Comparison of ENCODE assay signal across 8 cellular contexts in the genomic region with DNA sequence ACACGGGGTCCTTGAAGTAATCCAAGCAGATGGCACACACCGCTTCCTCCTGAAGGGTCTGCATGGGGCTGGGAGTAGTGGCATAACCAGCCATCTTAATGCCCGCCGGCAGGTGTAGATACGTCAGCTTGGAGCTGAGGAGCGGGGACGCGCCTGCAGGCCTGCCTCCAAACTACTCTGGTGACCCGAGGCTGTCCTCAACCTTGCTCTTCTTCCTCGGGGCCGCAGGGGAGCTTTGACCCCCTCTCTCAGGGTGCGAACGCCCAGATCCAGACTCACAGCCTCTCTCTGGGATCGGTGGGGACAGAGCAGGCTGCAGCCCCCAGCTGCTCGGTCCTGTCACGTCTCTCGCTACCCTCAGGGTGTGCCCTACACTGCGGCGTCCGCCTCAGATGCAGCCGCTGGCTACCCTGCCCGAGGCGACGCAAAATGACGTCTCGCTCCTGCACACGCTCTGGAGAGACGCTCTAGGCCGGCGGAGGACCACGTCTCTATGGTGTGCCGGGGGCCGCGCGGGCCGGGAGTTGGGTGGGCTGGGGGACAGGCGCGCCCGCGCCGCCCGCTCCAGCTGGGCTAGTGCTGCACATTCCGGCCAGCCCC. TPM values are rescaled to one million over a fixed set of nuclear protein-coding genes. Genes with fewer than 3 reads are reported as not detected.
A peak's percentile ranks its signal among the peaks of the same experiment; 100 is the strongest.
DNase-seq lines count a peak whose midpoint lies in the region; ATAC-seq and TF ChIP-seq lines count a peak whose summit lies in the region.

TSS of gene TRIM52 (minus strand) at position 424 of the 600 bp plus-strand sequence. CDS start at position 94, 330 bp downstream.

- ATAC-seq in GM21529 (IDR thresholded peaks at IDR 0.05; ENCODE audit: unreplicated experiment) = peak; percentile 82

- no peak for TF ChIP-seq RAD21 in Ishikawa (IDR thresholded peaks at IDR 0.05; ENCODE audit: low read depth)

- intact Hi-C loops in CD4-positive, alpha-beta memory T cell (cut with micrococcal nuclease) = loop anchor here (1.0 to 5.0 kb wide), 5 partner anchors 17 to 449 kb away; partner anchors contain the start of gene TRIM41

- peak within 1 kb of the TSS; percentile 99 for H3K27ac ChIP-seq in CD4-positive, alpha-beta memory T cell (ENCODE audit: low read depth, low read length)
- H3K27ac ChIP-seq in stomach smooth muscle (ENCODE audit: low read length) = peak within 1 kb of the TSS; percentile 98

- TF ChIP-seq EP300 in Ishikawa (IDR thresholded peaks at IDR 0.05; ENCODE audit: borderline replicate concordance) = no peak

- H3K4me3 Mint-ChIP-seq in CD4-positive, alpha-beta memory T cell = peak within 1 kb of the TSS; percentile 96 to 100 (median 99)
- peak within 1 kb of the TSS; percentile 95 to 100 (median 98) for H3K4me3 Mint-ChIP-seq in nephron

- H3K9me3 Mint-ChIP-seq in CD4-positive, alpha-beta memory T cell = no peaks in the 10 kb centered on the region
- no peaks in the 10 kb centered on the region for H3K9me3 Mint-ChIP-seq in nephron

- peaks cover 18 to 34% of the 10 kb centered on the region in 2 donors for H3K36me3 Mint-ChIP-seq in CD4-positive, alpha-beta memory T cell
- H3K36me3 Mint-ChIP-seq in nephron (ENCODE audit: low read depth) = peaks cover 21% of the 10 kb centered on the region

- no peaks in the 10 kb centered on the region for H3K27me3 ChIP-seq in CD4-positive, alpha-beta memory T cell (ENCODE audit: insufficient read depth, low read length)
- H3K27me3 ChIP-seq in stomach smooth muscle (ENCODE audit: control insufficient read depth in 1 of 2, insufficient read depth in 2 of 2, low read length in 2 of 2) = no peaks in the 10 kb centered on the region

- H3K4me1 ChIP-seq in CD4-positive, alpha-beta memory T cell (ENCODE audit: insufficient read depth, low read length) = peaks cover 53% of the 10 kb centered on the region
- peaks cover 38% of the 10 kb centered on the region for H3K4me1 ChIP-seq in stomach smooth muscle (ENCODE audit: control insufficient read depth, insufficient read depth, low read length)

- peak within 1 kb of the TSS; percentile 97 to 99 (median 99) for H3K27ac Mint-ChIP-seq in CD4-positive, alpha-beta memory T cell
- H3K27ac Mint-ChIP-seq in nephron = peak within 1 kb of the TSS; percentile 96 to 99 (median 97)

- POLR2A ChIA-PET in CD4-positive, alpha-beta memory T cell (lab: Charles Lee; ENCODE audit: partially characterized antibody) = interaction anchor here (0.7 to 10.9 kb wide), 25 partner anchors 16 to 1638 kb away, joined by 3 to 397 read pairs (median 7); partner anchors contain the start of genes HNRNPH1, RACK1, TRIM41 and TRIM7

- H3K4me3 ChIP-seq in CD4-positive, alpha-beta memory T cell (ENCODE audit: low read length in 2 of 2) = peak within 1 kb of the TSS; percentile 81 to 94
- H3K4me3 ChIP-seq in stomach smooth muscle (ENCODE audit: low read length in 2 of 2) = peak within 1 kb of the TSS; percentile 77 to 99

- CTCF ChIA-PET in CD4-positive, alpha-beta memory T cell (lab: Charles Lee; ENCODE audit: partially characterized antibody) = interaction anchor here (0.7 to 3.6 kb wide), 10 partner anchors 10 to 101 kb away, joined by 3 to 29 read pairs (median 10); partner anchors contain the start of genes RACK1 and TRIM41

- peak; percentile 92 to 94 (median 93) for DNase-seq in CD4-positive, alpha-beta memory T cell
- DNase-seq in activated T-cell treated with anti-CD3 and anti-CD28 coated beads for 1 hour (ENCODE audit: low read depth) (peak; percentile 90), fibroblast of gingiva (ENCODE audit: low read depth) (peak; percentile 91), kidney glomerular epithelial cell (lab: John Stamatoyannopoulos, UW) (no peak)

- H3K36me3 ChIP-seq in CD4-positive, alpha-beta memory T cell (ENCODE audit: insufficient read depth, low read length) = peaks cover 12% of the 10 kb centered on the region
- peaks cover 4 to 11% of the 10 kb centered on the region in 2 donors for H3K36me3 ChIP-seq in stomach smooth muscle (ENCODE audit: control insufficient read depth in 2 of 2, insufficient read depth in 2 of 2, low read length in 2 of 2)

- no peaks in the 10 kb centered on the region for H3K9me3 ChIP-seq in CD4-positive, alpha-beta memory T cell (ENCODE audit: control insufficient read depth in 1 of 2, low read length in 2 of 2)
- H3K9me3 ChIP-seq in stomach smooth muscle (ENCODE audit: control insufficient read depth in 2 of 2, low read length in 2 of 2) = no peaks in the 10 kb centered on the region

- peaks cover 39 to 59% (median 48%) of the 10 kb centered on the region in 4 donors for H3K4me1 Mint-ChIP-seq in CD4-positive, alpha-beta memory T cell
- H3K4me1 Mint-ChIP-seq in nephron = peaks cover 50% of the 10 kb centered on the region

- no peaks in the 10 kb centered on the region for H3K27me3 Mint-ChIP-seq in CD4-positive, alpha-beta memory T cell
- no peaks in the 10 kb centered on the region for H3K27me3 Mint-ChIP-seq in nephron (ENCODE audit: low read depth)

- peak within 1 kb of the TSS; percentile 98 to 99 for H3K9ac ChIP-seq in stomach smooth muscle (ENCODE audit: low read length in 2 of 2)

- TF ChIP-seq CTCF in nephron (IDR thresholded peaks at IDR 0.05; ENCODE audit: unreplicated experiment in 3 of 3) = no peak

TF ChIP-seq in Ishikawa, 13 proteins besides CTCF, POLR2A, EP300 and RAD21:
- TF ChIP-seq EGR1 (IDR thresholded peaks at IDR 0.05) (no peak), TEAD4 (IDR thresholded peaks at IDR 0.05) (no peak), CREB1 (IDR thresholded peaks at IDR 0.05; ENCODE audit: low read depth) (peak; percentile 94), TCF12 (IDR thresholded peaks at IDR 0.05; ENCODE audit: low read depth) (peak; percentile 44), TAF1 (IDR thresholded peaks at IDR 0.05; ENCODE audit: low read depth) (peak; percentile 98), NFIC (IDR thresholded peaks at IDR 0.05) (no peak), ZBTB7A (IDR thresholded peaks at IDR 0.05; ENCODE audit: low read depth) (peak; percentile 36; the same call in 1 of the 2 replicates), YY1 (IDR thresholded peaks at IDR 0.05; ENCODE audit: low read depth) (peak; percentile 77), FOXM1 (IDR thresholded peaks at IDR 0.05; ENCODE audit: borderline replicate concordance, low read depth) (no peak), CEBPB (IDR thresholded peaks at IDR 0.05) (no peak)
- TF ChIP-seq, protein P1, sequence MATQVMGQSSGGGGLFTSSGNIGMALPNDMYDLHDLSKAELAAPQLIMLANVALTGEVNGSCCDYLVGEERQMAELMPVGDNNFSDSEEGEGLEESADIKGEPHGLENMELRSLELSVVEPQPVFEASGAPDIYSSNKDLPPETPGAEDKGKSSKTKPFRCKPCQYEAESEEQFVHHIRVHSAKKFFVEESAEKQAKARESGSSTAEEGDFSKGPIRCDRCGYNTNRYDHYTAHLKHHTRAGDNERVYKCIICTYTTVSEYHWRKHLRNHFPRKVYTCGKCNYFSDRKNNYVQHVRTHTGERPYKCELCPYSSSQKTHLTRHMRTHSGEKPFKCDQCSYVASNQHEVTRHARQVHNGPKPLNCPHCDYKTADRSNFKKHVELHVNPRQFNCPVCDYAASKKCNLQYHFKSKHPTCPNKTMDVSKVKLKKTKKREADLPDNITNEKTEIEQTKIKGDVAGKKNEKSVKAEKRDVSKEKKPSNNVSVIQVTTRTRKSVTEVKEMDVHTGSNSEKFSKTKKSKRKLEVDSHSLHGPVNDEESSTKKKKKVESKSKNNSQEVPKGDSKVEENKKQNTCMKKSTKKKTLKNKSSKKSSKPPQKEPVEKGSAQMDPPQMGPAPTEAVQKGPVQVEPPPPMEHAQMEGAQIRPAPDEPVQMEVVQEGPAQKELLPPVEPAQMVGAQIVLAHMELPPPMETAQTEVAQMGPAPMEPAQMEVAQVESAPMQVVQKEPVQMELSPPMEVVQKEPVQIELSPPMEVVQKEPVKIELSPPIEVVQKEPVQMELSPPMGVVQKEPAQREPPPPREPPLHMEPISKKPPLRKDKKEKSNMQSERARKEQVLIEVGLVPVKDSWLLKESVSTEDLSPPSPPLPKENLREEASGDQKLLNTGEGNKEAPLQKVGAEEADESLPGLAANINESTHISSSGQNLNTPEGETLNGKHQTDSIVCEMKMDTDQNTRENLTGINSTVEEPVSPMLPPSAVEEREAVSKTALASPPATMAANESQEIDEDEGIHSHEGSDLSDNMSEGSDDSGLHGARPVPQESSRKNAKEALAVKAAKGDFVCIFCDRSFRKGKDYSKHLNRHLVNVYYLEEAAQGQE (IDR thresholded peaks at IDR 0.05; ENCODE audit: low read depth) = no peak
- TF ChIP-seq, protein P2, sequence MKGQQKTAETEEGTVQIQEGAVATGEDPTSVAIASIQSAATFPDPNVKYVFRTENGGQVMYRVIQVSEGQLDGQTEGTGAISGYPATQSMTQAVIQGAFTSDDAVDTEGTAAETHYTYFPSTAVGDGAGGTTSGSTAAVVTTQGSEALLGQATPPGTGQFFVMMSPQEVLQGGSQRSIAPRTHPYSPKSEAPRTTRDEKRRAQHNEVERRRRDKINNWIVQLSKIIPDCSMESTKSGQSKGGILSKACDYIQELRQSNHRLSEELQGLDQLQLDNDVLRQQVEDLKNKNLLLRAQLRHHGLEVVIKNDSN (IDR thresholded peaks at IDR 0.05) = peak; percentile 48; the same call in 1 of the 2 replicates
- TF ChIP-seq, protein P3, sequence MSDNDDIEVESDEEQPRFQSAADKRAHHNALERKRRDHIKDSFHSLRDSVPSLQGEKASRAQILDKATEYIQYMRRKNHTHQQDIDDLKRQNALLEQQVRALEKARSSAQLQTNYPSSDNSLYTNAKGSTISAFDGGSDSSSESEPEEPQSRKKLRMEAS (IDR thresholded peaks at IDR 0.05) = peak; percentile 85

RNA-seq across cellular contexts. Expression of gene TRIM52, which starts in this region (rescaled TPM):
- total RNA-seq in CD4-positive, alpha-beta memory T cell = 10 to 100 TPM; 73.0 to 76.8 TPM
- polyA plus RNA-seq in CD4-positive, alpha-beta memory T cell = 10 to 100 TPM; 19.4 to 47.2 TPM
